ENCODE assay signal across 10 cellular contexts in the genomic region with DNA sequence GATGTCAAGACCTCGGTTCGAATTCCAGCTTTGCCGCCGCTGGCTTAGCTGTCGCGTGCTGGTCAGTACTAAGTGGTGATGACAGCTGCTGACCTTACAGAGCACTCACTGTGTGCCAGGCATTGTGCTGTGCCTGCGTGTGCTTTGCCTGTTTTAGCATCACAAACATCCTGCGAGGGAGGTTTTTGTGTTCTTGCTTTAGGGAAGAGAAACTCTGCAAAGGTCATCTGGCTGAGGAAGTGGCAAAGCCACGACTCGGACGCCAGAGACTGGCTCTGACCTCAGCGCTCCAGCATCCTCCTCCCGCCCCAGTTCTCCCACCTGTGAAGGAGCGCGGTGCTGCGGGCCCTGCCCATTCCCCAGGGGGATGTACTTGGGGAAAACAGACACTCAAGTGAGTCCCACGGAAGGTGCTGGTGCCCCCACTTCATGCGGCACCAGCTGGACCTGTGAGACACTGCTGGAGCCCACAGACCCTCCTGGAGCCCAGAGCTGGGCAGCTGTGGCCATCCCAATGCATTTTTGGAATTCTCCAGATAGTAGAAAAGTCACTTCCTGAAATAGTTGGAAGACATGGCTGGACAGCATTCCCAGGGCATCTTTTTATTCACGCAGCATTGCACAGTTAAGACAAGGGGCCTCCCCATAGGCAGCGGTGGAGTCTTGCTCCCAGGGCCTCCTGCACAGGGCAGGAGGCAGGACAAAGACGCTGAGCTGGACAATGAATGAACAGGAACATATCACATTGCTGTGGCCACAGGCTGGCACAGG. TPM values are rescaled to one million over a fixed set of nuclear protein-coding genes. Genes with fewer than 3 reads are reported as not detected.
DNase-seq lines count a peak whose midpoint lies in the region; ATAC-seq and TF ChIP-seq lines count a peak whose summit lies in the region.
"Had no signal": no experiment of that assay in that cellular context is flagged by ENCODE, and none has a peak within 500 bp of the region (broad histone marks: within the 10 kb centered on the region; RNA-seq: fewer than 3 reads in every experiment).

No MANE protein-coding gene starts in this region.

- H3K27ac Mint-ChIP-seq in nephron progenitor cell: peak overlapping the region; percentile 5

- H3K27me3 ChIP-seq in colonic mucosa: no peaks in the 10 kb centered on the region

- peaks cover 6% of the 10 kb centered on the region for H3K27me3 Mint-ChIP-seq in nephron progenitor cell (ENCODE audit: low read depth, poor library complexity)

- peak overlapping the region; percentile 37 for H3K4me3 Mint-ChIP-seq in nephron progenitor cell
- H3K4me3 Mint-ChIP-seq: CD8-positive, alpha-beta memory T cell had no signal

- H3K9me3 ChIP-seq in colonic mucosa: no peaks in the 10 kb centered on the region

- H3K36me3 ChIP-seq in colonic mucosa: no peaks in the 10 kb centered on the region

- in situ Hi-C loops in ACHN (cut with HindIII; ENCODE audit: low pct_ligation_motif_present, low pct_unique_long_range_greater_than_20kb, low sequenced_read_pairs): no loop called here

- TF ChIP-seq CTCF in colonic mucosa (IDR thresholded peaks at IDR 0.05) (no peak), nephron progenitor cell (IDR thresholded peaks at IDR 0.05) (no peak)

- H3K27ac ChIP-seq in colonic mucosa: no peak overlapping the region

- ATAC-seq in GM19455 (IDR thresholded peaks at IDR 0.05; ENCODE audit: unreplicated experiment): peak; percentile 62
- ATAC-seq in activated CD4-positive, CD25-positive, alpha-beta regulatory T cell treated with anti-CD3 and anti-CD28 coated beads, Interleukin-2, amount 50 U/mL, for 24 hours: no peak

- DNase-seq in ACHN (peak; percentile 63), HS-27A (ENCODE audit: low read depth) (peak; percentile 33), colonic mucosa (peak; percentile 29), nephron progenitor cell (no peak), HUDEP-2 (lab: John Stamatoyannopoulos, UW; ENCODE audit: unreplicated experiment in 76 of 76) (no peak)
- DNase-seq in activated naive CD4-positive, alpha-beta T cell (lab: John Stamatoyannopoulos, UW): no peak

- H3K9me3 Mint-ChIP-seq in nephron progenitor cell: peaks cover 5% of the 10 kb centered on the region

- peak overlapping the region in 1 of 2 donors; percentile 39 for H3K9ac ChIP-seq in colonic mucosa (ENCODE audit: low read depth in 2 of 2, low read length in 2 of 2)

- intact Hi-C loops in colonic mucosa (cut with DNase I): no loop called here

- H3K4me3 ChIP-seq in colonic mucosa: no peak overlapping the region

- H3K36me3 Mint-ChIP-seq in nephron progenitor cell (ENCODE audit: low read depth): no peaks in the 10 kb centered on the region
- H3K36me3 Mint-ChIP-seq: CD8-positive, alpha-beta memory T cell had no signal

- peaks cover 68% of the 10 kb centered on the region for H3K4me1 Mint-ChIP-seq in nephron progenitor cell

- H3K4me1 ChIP-seq in colonic mucosa: no peaks in the 10 kb centered on the region

RNA-seq across cellular contexts. Expression of a gene that starts 20.0 kb away (rescaled TPM):
- 100 to 1,000 TPM; 130 to 194 TPM for total RNA-seq in colonic mucosa

RNA-seq across cellular contexts. Expression of a gene that starts 46.9 kb away (rescaled TPM):
- not detected for total RNA-seq in colonic mucosa
- total RNA-seq: activated CD8-positive, alpha-beta memory T cell treated with anti-CD3 and anti-CD28 coated beads for 36 hours; CD8-positive, alpha-beta memory T cell had no signal

RNA-seq across cellular contexts. Expression of a gene that starts 49.8 kb away (rescaled TPM):
- not detected for total RNA-seq in colonic mucosa
- total RNA-seq: CD8-positive, alpha-beta memory T cell had no signal

Comparison
In these comparisons a context has a peak if more than half of its experiments do, and no peak if none do; other contexts are left out.
1. DNase-seq: peak in ACHN (single experiment), HS-27A (single experiment) and colonic mucosa (single experiment); none in nephron progenitor cell (single experiment), HUDEP-2 (0 of 76) and activated naive CD4-positive, alpha-beta T cell (0 of 4).